ENCODE assay signal across 1 cellular context in genomic region chr14:89534896-89535615, GRCh38.
TF ChIP-seq lines count a peak whose summit lies in the region.

No MANE protein-coding gene starts in this region.

TF ChIP-seq in GM23338, 12 proteins besides CTCF, POLR2A, EP300 and RAD21 (continued from another document):
- TF ChIP-seq ZNF462 (CRISPR knock-in tag; IDR thresholded peaks at IDR 0.05) (no peak), ZNF331 (CRISPR knock-in tag; IDR thresholded peaks at IDR 0.05; ENCODE audit: low read depth) (no peak), STAT1 (IDR thresholded peaks at IDR 0.05; ENCODE audit: unreplicated experiment) (no peak), ZNF114 (CRISPR knock-in tag; IDR thresholded peaks at IDR 0.05) (no peak), EZH2 (IDR thresholded peaks at IDR 0.05; ENCODE audit: low read depth, unreplicated experiment) (no peak), JUNB (IDR thresholded peaks at IDR 0.05; ENCODE audit: unreplicated experiment) (no peak), NANOG (IDR thresholded peaks at IDR 0.05; ENCODE audit: borderline replicate concordance) (no peak)
